ENCODE assay signal across 1 cellular context in the genomic region with DNA sequence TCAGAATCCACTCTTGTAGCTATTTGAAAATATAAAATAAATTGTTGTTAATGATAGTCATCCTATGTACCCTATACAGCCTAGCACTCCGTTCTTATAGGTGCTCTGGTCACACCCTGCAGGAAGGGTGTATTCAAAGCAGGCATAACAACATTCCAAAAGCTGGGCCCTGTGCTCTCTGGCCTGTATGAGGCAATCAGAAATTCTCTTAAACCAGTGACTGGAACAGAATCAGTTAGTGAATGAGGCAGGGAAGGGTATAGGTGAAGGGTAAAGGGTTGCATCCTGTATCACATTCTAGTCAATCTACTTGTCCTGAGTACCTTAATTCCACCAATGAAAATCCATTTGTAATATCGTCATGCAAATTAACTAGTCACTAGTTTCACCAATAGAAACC.
TF ChIP-seq lines count a peak whose summit lies in the region.

No MANE protein-coding gene starts in this region.

TF ChIP-seq in Ishikawa, 13 proteins besides CTCF, POLR2A, EP300 and RAD21 (continued from another document):
- TF ChIP-seq, protein P1, sequence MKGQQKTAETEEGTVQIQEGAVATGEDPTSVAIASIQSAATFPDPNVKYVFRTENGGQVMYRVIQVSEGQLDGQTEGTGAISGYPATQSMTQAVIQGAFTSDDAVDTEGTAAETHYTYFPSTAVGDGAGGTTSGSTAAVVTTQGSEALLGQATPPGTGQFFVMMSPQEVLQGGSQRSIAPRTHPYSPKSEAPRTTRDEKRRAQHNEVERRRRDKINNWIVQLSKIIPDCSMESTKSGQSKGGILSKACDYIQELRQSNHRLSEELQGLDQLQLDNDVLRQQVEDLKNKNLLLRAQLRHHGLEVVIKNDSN (IDR thresholded peaks at IDR 0.05) = 0 out of 2 replicates have a peak, but pooled peaks have one; percentile 17
- TF ChIP-seq CREB1 (IDR thresholded peaks at IDR 0.05; ENCODE audit: low read depth) (no peak), TEAD4 (IDR thresholded peaks at IDR 0.05) (peak; percentile 98), TAF1 (IDR thresholded peaks at IDR 0.05; ENCODE audit: low read depth) (no peak)
